8 cellular contexts compared by ENCODE assay signal in genomic region chr9:34899535-34900158, GRCh38. TPM values are rescaled to one million over a fixed set of nuclear protein-coding genes. Genes with fewer than 3 reads are reported as not detected.
DNase-seq lines count a peak whose midpoint lies in the region; ATAC-seq and TF ChIP-seq lines count a peak whose summit lies in the region.

No MANE protein-coding gene starts in this region.

- no peaks in the 10 kb centered on the region for H3K36me3 ChIP-seq in uterus

- TF ChIP-seq POLR2A in uterus (IDR thresholded peaks at IDR 0.05): no peak

- H3K23ac ChIP-seq in H9 (ENCODE audit: insufficient read length, low read depth, low read length): no peak overlapping the region

- no peak overlapping the region for H4K91ac ChIP-seq in H9 (ENCODE audit: insufficient read length, low read depth, low read length)

- no peak overlapping the region for H2AK5ac ChIP-seq in H9 (ENCODE audit: insufficient read length, low read length)

- H2BK5ac ChIP-seq in H9 (ENCODE audit: insufficient read length, low read length): no peak overlapping the region

- H2AFZ ChIP-seq in H9 (ENCODE audit: low read length): no peak overlapping the region

- H4K20me1 ChIP-seq in H9 (ENCODE audit: control insufficient read depth, insufficient read depth, insufficient read length): no peaks in the 10 kb centered on the region

- H2BK120ac ChIP-seq in H9 (ENCODE audit: low read depth, low read length, poor library complexity, severe bottlenecking): no peak overlapping the region

- H3K4me3 Mint-ChIP-seq in H9: no peak overlapping the region
- no peak overlapping the region for H3K4me3 Mint-ChIP-seq in activated naive CD8-positive, alpha-beta T cell treated with anti-CD3 and anti-CD28 coated beads for 36 hours
- H3K4me3 Mint-ChIP-seq in progenitor cell of endocrine pancreas (ENCODE audit: low read depth): no peak overlapping the region

- no peaks in the 10 kb centered on the region for H3K9me3 ChIP-seq in H9 (ENCODE audit: control insufficient read depth, low read depth, low read length)
- no peaks in the 10 kb centered on the region for H3K9me3 ChIP-seq in uterus

- no peaks in the 10 kb centered on the region for H3K79me2 ChIP-seq in H9 (ENCODE audit: insufficient read depth, low read length)

- no peak overlapping the region for H2BK12ac ChIP-seq in H9 (ENCODE audit: insufficient read length, low read depth, low read length)

- H3K27me3 Mint-ChIP-seq in H9 (ENCODE audit: low read depth) (peaks cover 41% of the 10 kb centered on the region), progenitor cell of endocrine pancreas (peaks cover 45% of the 10 kb centered on the region)
- peaks cover 45% of the 10 kb centered on the region for H3K27me3 Mint-ChIP-seq in activated naive CD8-positive, alpha-beta T cell treated with anti-CD3 and anti-CD28 coated beads for 36 hours

- H3K27ac Mint-ChIP-seq in H9 (no peak overlapping the region), progenitor cell of endocrine pancreas (no peak overlapping the region)
- no peak overlapping the region for H3K27ac Mint-ChIP-seq in activated naive CD8-positive, alpha-beta T cell treated with anti-CD3 and anti-CD28 coated beads for 36 hours

- H3K36me3 Mint-ChIP-seq in H9 (ENCODE audit: insufficient read depth in 1 of 3, low read depth in 3 of 3): no peaks in the 10 kb centered on the region
- H3K36me3 Mint-ChIP-seq in activated naive CD8-positive, alpha-beta T cell treated with anti-CD3 and anti-CD28 coated beads for 36 hours: no peaks in the 10 kb centered on the region
- no peaks in the 10 kb centered on the region for H3K36me3 Mint-ChIP-seq in progenitor cell of endocrine pancreas (ENCODE audit: insufficient read depth)

- H3K56ac ChIP-seq in H9 (ENCODE audit: insufficient read length, low read depth, low read length): no peak overlapping the region

- no peak overlapping the region for H3K9ac ChIP-seq in H9 (ENCODE audit: extremely low read depth, insufficient read length, low read length)

- no peak overlapping the region for H3K27ac ChIP-seq in H9 (ENCODE audit: insufficient read length, low read depth, low read length)
- no peak overlapping the region for H3K27ac ChIP-seq in uterus

- H3K9me3 Mint-ChIP-seq in H9 (no peaks in the 10 kb centered on the region), progenitor cell of endocrine pancreas (ENCODE audit: low read depth) (no peaks in the 10 kb centered on the region)
- no peaks in the 10 kb centered on the region for H3K9me3 Mint-ChIP-seq in activated naive CD8-positive, alpha-beta T cell treated with anti-CD3 and anti-CD28 coated beads for 36 hours

- H2BK15ac ChIP-seq in H9 (ENCODE audit: low read depth, low read length): no peak overlapping the region

- H3K23me2 ChIP-seq in H9 (ENCODE audit: insufficient read length, low read depth, low read length, poor library complexity, severe bottlenecking): no peaks in the 10 kb centered on the region

- H4K5ac ChIP-seq in H9 (ENCODE audit: insufficient read length, low read depth, low read length): no peak overlapping the region

- no peak overlapping the region for H3T11ph ChIP-seq in H9 (ENCODE audit: low read length)

- WGBS in H9 (ENCODE audit: extremely low coverage, insufficient read length, low lambda C conversion rate): no CpG with 5 or more reads among the region's 7 CpGs

- no peak overlapping the region for H3K14ac ChIP-seq in H9 (ENCODE audit: insufficient read depth, low read length)

- intact Hi-C loops in Right ventricle myocardium superior (cut with DNase I) (loop anchor here (5.0 kb wide), 4 partner anchors 88 to 578 kb away; partner anchors contain the start of genes DNAJB5 and PIGO), uterus (cut with DNase I; ENCODE audit: low total_unique reads) (no loop called here)

- no peak overlapping the region for H2BK20ac ChIP-seq in H9 (ENCODE audit: low read depth, low read length, poor library complexity, severe bottlenecking)

- ATAC-seq in Right ventricle myocardium superior (ENCODE audit: poor library complexity): peak; percentile 100

- no peak overlapping the region for H3K18ac ChIP-seq in H9 (ENCODE audit: insufficient read length, low read depth, low read length)

- no peaks in the 10 kb centered on the region for H3K79me1 ChIP-seq in H9 (ENCODE audit: insufficient read depth, low read depth, low read length, poor library complexity, severe bottlenecking)

- H3K4me1 ChIP-seq in H9 (ENCODE audit: insufficient read depth, low read length): no peaks in the 10 kb centered on the region
- H3K4me1 ChIP-seq in uterus: no peaks in the 10 kb centered on the region

- TF ChIP-seq CTCF in H9 (conservative IDR thresholded peaks at IDR 0.05): peak; percentile 89
- peak; percentile 87 for TF ChIP-seq CTCF in progenitor cell of endocrine pancreas (IDR thresholded peaks at IDR 0.05; ENCODE audit: unreplicated experiment)
- TF ChIP-seq CTCF in uterus (IDR thresholded peaks at IDR 0.05): peak; percentile 73 to 86 (median 78)

- H3K4me1 Mint-ChIP-seq in H9: peaks cover 1% of the 10 kb centered on the region in 2 experiments
- H3K4me1 Mint-ChIP-seq in activated naive CD8-positive, alpha-beta T cell treated with anti-CD3 and anti-CD28 coated beads for 36 hours: peaks cover 1% of the 10 kb centered on the region
- H3K4me1 Mint-ChIP-seq in progenitor cell of endocrine pancreas (ENCODE audit: low read depth): no peaks in the 10 kb centered on the region

- H3K4me3 ChIP-seq in uterus: no peak overlapping the region

- H3K27me3 ChIP-seq in H9 (ENCODE audit: insufficient read depth, low read length) (no peaks in the 10 kb centered on the region; the same call in 1 of the 2 replicates), uterus (no peaks in the 10 kb centered on the region)

- no peak overlapping the region for H3K4ac ChIP-seq in H9 (ENCODE audit: low read depth, low read length)

- H4K8ac ChIP-seq in H9 (replicated peaks; ENCODE audit: insufficient read length, low read depth, low read length): no peak overlapping the region

- DNase-seq in Daoy (ENCODE audit: low read depth): peak; percentile 80
- peak; percentile 81 for DNase-seq in H9
- peak; percentile 75 for DNase-seq in NCI-H1092 (lab: John Stamatoyannopoulos, UW)
- peak; percentile 76 for DNase-seq in SKM-1 treated with dmso at 0.1 percent for 144 hours (lab: John Stamatoyannopoulos, UW; ENCODE audit: unreplicated experiment)
- peak; percentile 73 for DNase-seq in activated naive CD8-positive, alpha-beta T cell treated with anti-CD3 and anti-CD28 coated beads for 36 hours
- peak; percentile 83 for DNase-seq in Right ventricle myocardium superior
- peak; percentile 68 for DNase-seq in progenitor cell of endocrine pancreas (ENCODE audit: low spot score, unreplicated experiment)
- DNase-seq in uterus: peak; percentile 74 to 76

- H3K4me2 ChIP-seq in H9 (ENCODE audit: insufficient read depth, insufficient read length, low read length): no peak overlapping the region

RNA-seq across cellular contexts. Expression of gene PHF24, which starts 58.4 kb away (rescaled TPM):
- 0.11 TPM in 1 of 2 replicates, not detected in the other for total RNA-seq in Daoy (2014; rRNA removed; shearing (Covaris generic))
- 0.24 and 0.68 TPM in 2 replicates for total RNA-seq in H9 (2021)
- under 1 TPM; 0.23 to 0.30 TPM for total RNA-seq in activated naive CD8-positive, alpha-beta T cell treated with anti-CD3 and anti-CD28 coated beads for 36 hours
- total RNA-seq in Right ventricle myocardium superior: 0.19 TPM
- total RNA-seq in progenitor cell of endocrine pancreas: 0.29 and 0.38 TPM in 2 replicates
- 1 to 10 TPM in 1 of 4 donors, under 1 TPM in 3; under 0.01 to 1.5 (median 0.81) TPM for total RNA-seq in uterus
